9 cellular contexts compared by ENCODE assay signal in the genomic region with DNA sequence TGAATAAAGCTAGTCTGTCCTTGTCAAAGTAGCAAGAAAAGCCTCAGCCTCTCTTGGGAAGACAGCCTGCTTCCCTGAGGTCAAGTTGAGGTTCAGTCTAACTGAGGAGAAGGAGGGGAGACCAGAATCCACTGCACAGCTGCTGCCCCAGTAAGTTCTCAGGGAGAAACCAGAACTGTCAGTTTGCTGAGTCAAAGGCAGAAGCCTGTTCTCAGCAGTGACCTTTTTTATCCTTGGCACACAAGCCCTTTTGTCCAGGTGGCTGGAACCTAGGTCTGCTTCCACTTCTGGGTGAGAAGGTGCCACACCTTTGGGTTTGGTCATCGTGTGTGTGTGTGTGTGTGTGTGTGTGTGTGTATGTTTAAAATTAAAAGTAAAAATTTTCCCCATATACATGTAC. TPM values are rescaled to one million over a fixed set of nuclear protein-coding genes. Genes with fewer than 3 reads are reported as not detected.
A peak's percentile ranks its signal among the peaks of the same experiment; 100 is the strongest.
DNase-seq lines count a peak whose midpoint lies in the region; ATAC-seq and TF ChIP-seq lines count a peak whose summit lies in the region.
"Had no signal": no experiment of that assay in that cellular context is flagged by ENCODE, and none has a peak within 500 bp of the region (broad histone marks: within the 10 kb centered on the region; RNA-seq: fewer than 3 reads in every experiment).

No MANE protein-coding gene starts in this region.

- H3K27me3 ChIP-seq in IMR-90 (ENCODE audit: control insufficient read depth, insufficient read depth, low read length), result no peaks in the 10 kb centered on the region

- no peak overlapping the region for H3K4me3 ChIP-seq in IMR-90 (ENCODE audit: insufficient read depth, low read depth, low read length)

- no peak for TF ChIP-seq CTCF in IMR-90 (conservative IDR thresholded peaks at IDR 0.05; ENCODE audit: low read depth, low read length)

- no peak overlapping the region for H2BK5ac ChIP-seq in IMR-90 (ENCODE audit: low read depth, low read length, poor library complexity, severe bottlenecking)

- H3K4ac ChIP-seq in IMR-90 (ENCODE audit: low read depth, low read length), result peak overlapping the region; percentile 57; the same call in 1 of the 2 replicates

- H3K9me3 Mint-ChIP-seq in activated CD8-positive, alpha-beta memory T cell treated with anti-CD3 and anti-CD28 coated beads, Interleukin-2, amount 10 ng/mL, durations not matched to agents 7 days and 5 days (ENCODE audit: low read depth), result no peaks in the 10 kb centered on the region
- H3K9me3 Mint-ChIP-seq in stimulated activated naive CD8-positive, alpha-beta T cell treated with anti-CD3 and anti-CD28 coated beads, Interleukin-15, amount 100 ng/mL, for 72 hours, result no peaks in the 10 kb centered on the region

- no peak overlapping the region for H2AFZ ChIP-seq in IMR-90 (replicated peaks; ENCODE audit: low read length, poor library complexity)

- no peak overlapping the region; the same call in 1 of the 2 replicates for H4K91ac ChIP-seq in IMR-90 (ENCODE audit: insufficient read depth, low read depth, low read length)

- no peak overlapping the region for H3K27ac ChIP-seq in IMR-90 (ENCODE audit: insufficient read depth, low read length)

- H3K4me1 ChIP-seq in IMR-90 (ENCODE audit: control insufficient read depth, insufficient read depth, low read length), result peaks cover 27% of the 10 kb centered on the region

- no peak overlapping the region for H3K9ac ChIP-seq in IMR-90 (ENCODE audit: low read depth, low read length)

- POLR2A ChIA-PET in IMR-90 (lab: Charles Lee; ENCODE audit: unreplicated experiment), result no interaction called here

- H3K14ac ChIP-seq in IMR-90 (replicated peaks; ENCODE audit: low read depth, low read length), result peak overlapping the region; percentile 60; the same call in 1 of the 2 replicates

- no peaks in the 10 kb centered on the region for H3K9me3 ChIP-seq in IMR-90 (ENCODE audit: control insufficient read depth, insufficient read depth, low read length)

- ATAC-seq in activated CD8-positive, alpha-beta memory T cell treated with anti-CD3 and anti-CD28 coated beads, Interleukin-2, amount 10 ng/mL, durations not matched to agents 7 days and 5 days, result peak; percentile 8
- ATAC-seq in IMR-90 (ENCODE audit: low read depth), result no peak
- ATAC-seq in stimulated activated naive CD8-positive, alpha-beta T cell treated with anti-CD3 and anti-CD28 coated beads, Interleukin-15, amount 100 ng/mL, for 72 hours, result no peak
- ATAC-seq in GM18517 (IDR thresholded peaks at IDR 0.05; ENCODE audit: unreplicated experiment), result no peak

- no peak overlapping the region for H3K56ac ChIP-seq in IMR-90 (ENCODE audit: extremely low read depth, insufficient read depth, low read length)

- peak; percentile 64 for DNase-seq in activated CD8-positive, alpha-beta memory T cell treated with anti-CD3 and anti-CD28 coated beads, Interleukin-2, amount 10 ng/mL, durations not matched to agents 7 days and 5 days
- no peak for DNase-seq in activated CD8-positive, alpha-beta memory T cell treated with anti-CD3 and anti-CD28 coated beads, Interleukin-2, amount 50 U/mL, for 4 hours
- DNase-seq in IMR-90 (peak; percentile 70), cerebellum (ENCODE audit: low spot score) (peak; percentile 45), NCI-H187 (lab: John Stamatoyannopoulos, UW) (no peak), GOT3 (lab: John Stamatoyannopoulos, UW) (no peak)
- no peak for DNase-seq in stimulated activated naive CD8-positive, alpha-beta T cell treated with anti-CD3 and anti-CD28 coated beads, Interleukin-15, amount 100 ng/mL, for 72 hours
- DNase-seq: stimulated activated CD4-positive, alpha-beta T cell treated with anti-CD3 and anti-CD28 coated beads, Interleukin-1b, Interleukin-23, amount 100 ng/mL, for 48 hours had no signal

- H3K18ac ChIP-seq in IMR-90 (ENCODE audit: low read depth, low read length), result no peak overlapping the region

- peak overlapping the region; percentile 77; the same call in 1 of the 2 replicates for H3K23ac ChIP-seq in IMR-90 (ENCODE audit: low read depth, low read length)

- H4K5ac ChIP-seq in IMR-90 (ENCODE audit: low read depth, low read length), result no peak overlapping the region

- dilution Hi-C loops in IMR-90 (cut with HindIII; ENCODE audit: low sequenced_read_pairs, unreplicated experiment), result no loop called here

- no peak for TF ChIP-seq RAD21 in IMR-90 (IDR thresholded peaks at IDR 0.05; ENCODE audit: low read length)

- in situ Hi-C loops in IMR-90 (cut with MboI; ENCODE audit: low sequenced_read_pairs), result no loop called here

- no peak for TF ChIP-seq POLR2A in IMR-90 (IDR thresholded peaks at IDR 0.05; ENCODE audit: low read depth, low read length)

- H2BK15ac ChIP-seq in IMR-90 (ENCODE audit: low read depth, low read length), result peak overlapping the region; percentile 41; the same call in 1 of the 3 replicates

- peaks cover 48% of the 10 kb centered on the region for H4K20me1 ChIP-seq in IMR-90 (ENCODE audit: insufficient read depth, low read length)

- H3K4me1 Mint-ChIP-seq in activated CD8-positive, alpha-beta memory T cell treated with anti-CD3 and anti-CD28 coated beads, Interleukin-2, amount 10 ng/mL, durations not matched to agents 7 days and 5 days, result peaks cover 90% of the 10 kb centered on the region
- peaks cover 96% of the 10 kb centered on the region for H3K4me1 Mint-ChIP-seq in stimulated activated naive CD8-positive, alpha-beta T cell treated with anti-CD3 and anti-CD28 coated beads, Interleukin-15, amount 100 ng/mL, for 72 hours

- no peak overlapping the region for H3K4me2 ChIP-seq in IMR-90 (ENCODE audit: low read depth, low read length)

- H3K79me1 ChIP-seq in IMR-90 (ENCODE audit: low read depth in 1 of 2, low read length in 2 of 2), result peaks cover 37 to 91% of the 10 kb centered on the region in 2 experiments

- BruUV-seq in IMR-90 (replicated peaks; lab: Mats Ljungman, UMichigan), result no TSS peak

- H2AK5ac ChIP-seq in IMR-90 (ENCODE audit: low read depth, low read length), result 0 out of 2 replicates have a peak overlapping the region, but pooled peaks have one; percentile 29

- intact Hi-C loops in IMR-90 (cut with micrococcal nuclease), result no loop called here

- no peaks in the 10 kb centered on the region for H3K36me3 ChIP-seq in IMR-90 (ENCODE audit: control insufficient read depth, insufficient read depth, low read length)

- H2AK9ac ChIP-seq in IMR-90 (replicated peaks; ENCODE audit: low read depth, low read length, poor library complexity), result no peak overlapping the region

- H3K9me1 ChIP-seq in IMR-90 (ENCODE audit: insufficient read depth, low read length), result peaks cover 46% of the 10 kb centered on the region

- H3K36me3 Mint-ChIP-seq in activated CD8-positive, alpha-beta memory T cell treated with anti-CD3 and anti-CD28 coated beads, Interleukin-2, amount 10 ng/mL, durations not matched to agents 7 days and 5 days, result peaks cover 33% of the 10 kb centered on the region

- WGBS in IMR-90 (ENCODE audit: extremely low coverage in 2 of 2, insufficient read length in 1 of 2), 2 experiments, result no CpG with 5 or more reads among the region's 1 CpG

- H2BK120ac ChIP-seq in IMR-90 (ENCODE audit: low read depth, low read length), result no peak overlapping the region; the same call in 1 of the 2 replicates

- H3K27me3 Mint-ChIP-seq in activated CD8-positive, alpha-beta memory T cell treated with anti-CD3 and anti-CD28 coated beads, Interleukin-2, amount 10 ng/mL, durations not matched to agents 7 days and 5 days, result no peaks in the 10 kb centered on the region
- no peaks in the 10 kb centered on the region for H3K27me3 Mint-ChIP-seq in stimulated activated naive CD8-positive, alpha-beta T cell treated with anti-CD3 and anti-CD28 coated beads, Interleukin-15, amount 100 ng/mL, for 72 hours

- H2BK20ac ChIP-seq in IMR-90 (ENCODE audit: low read depth, low read length), result peak overlapping the region; percentile 82

- H3K27ac Mint-ChIP-seq in activated CD8-positive, alpha-beta memory T cell treated with anti-CD3 and anti-CD28 coated beads, Interleukin-2, amount 10 ng/mL, durations not matched to agents 7 days and 5 days, result peak overlapping the region; percentile 96
- H3K27ac Mint-ChIP-seq in stimulated activated naive CD8-positive, alpha-beta T cell treated with anti-CD3 and anti-CD28 coated beads, Interleukin-15, amount 100 ng/mL, for 72 hours, result peak overlapping the region in 1 of 2 donors; percentile 63

- peak overlapping the region; percentile 51 for H3K4me3 Mint-ChIP-seq in activated CD8-positive, alpha-beta memory T cell treated with anti-CD3 and anti-CD28 coated beads, Interleukin-2, amount 10 ng/mL, durations not matched to agents 7 days and 5 days
- peak overlapping the region; percentile 70 to 73 for H3K4me3 Mint-ChIP-seq in stimulated activated naive CD8-positive, alpha-beta T cell treated with anti-CD3 and anti-CD28 coated beads, Interleukin-15, amount 100 ng/mL, for 72 hours

- CTCF ChIA-PET in activated CD8-positive, alpha-beta memory T cell treated with anti-CD3 and anti-CD28 coated beads, Interleukin-2, amount 10 ng/mL, durations not matched to agents 7 days and 5 days (lab: Charles Lee), result interaction anchor here (1.1 to 3.1 kb wide), 3 partner anchors 12 to 46 kb away, joined by 5 to 24 read pairs (median 5); no protein-coding TSS in a partner anchor
- CTCF ChIA-PET in IMR-90 (lab: Yijun Ruan, JAX), result interaction anchor here (0.6 kb wide), 1 partner anchor 18 kb away, joined by 3 read pairs; no protein-coding TSS in a partner anchor

- no peak overlapping the region for H4K8ac ChIP-seq in IMR-90 (ENCODE audit: low read depth in 2 of 2, low read length in 2 of 2)

TF ChIP-seq in IMR-90, 13 proteins besides CTCF, POLR2A, EP300 and RAD21:
- TF ChIP-seq RCOR1 (IDR thresholded peaks at IDR 0.05; ENCODE audit: insufficient replicate concordance, low read length) (no peak), NFE2L2 (IDR thresholded peaks at IDR 0.05; ENCODE audit: low read depth, low read length) (0 out of 2 replicates have a peak, but pooled peaks have one; percentile 25), SMC3 (IDR thresholded peaks at IDR 0.05; ENCODE audit: low read depth, low read length) (no peak), FOS (IDR thresholded peaks at IDR 0.05; ENCODE audit: low read depth, low read length) (no peak)

RNA-seq across cellular contexts. Expression of a gene that starts 15.1 kb away (rescaled TPM):
- 100 to 1,000 TPM; 144 to 229 TPM for total RNA-seq in activated CD8-positive, alpha-beta memory T cell treated with anti-CD3 and anti-CD28 coated beads, Interleukin-2, amount 10 ng/mL, durations not matched to agents 7 days and 5 days
- total RNA-seq in IMR-90 (2012; rRNA removed) (22.8 and 27.1 TPM in 2 replicates), cerebellum (81.7 TPM)
- 14.5 and 16.5 TPM in 2 replicates for polyA plus RNA-seq in IMR-90 (2012; rRNA removed)
- 7.8 and 12.4 TPM in 2 replicates for polyA plus RNA-seq in IMR-90 (2012; cell fraction: cytosol; rRNA removed)
- 35.0 and 41.6 TPM in 2 replicates for polyA plus RNA-seq in IMR-90 (2012; cell fraction: nucleus; rRNA removed; ENCODE audit: low replicate concordance)

Comparison
In these comparisons a context has a peak if more than half of its experiments do, and no peak if none do; other contexts are left out.
1. DNase-seq: peak in activated CD8-positive, alpha-beta memory T cell treated with anti-CD3 and anti-CD28 coated beads, Interleukin-2, amount 10 ng/mL, durations not matched to agents 7 days and 5 days (single experiment), IMR-90 (single experiment) and cerebellum (single experiment); none in activated CD8-positive, alpha-beta memory T cell treated with anti-CD3 and anti-CD28 coated beads, Interleukin-2, amount 50 U/mL, for 4 hours (single experiment), stimulated activated naive CD8-positive, alpha-beta T cell treated with anti-CD3 and anti-CD28 coated beads, Interleukin-15, amount 100 ng/mL, for 72 hours (0 of 2), NCI-H187 (0 of 2) and GOT3 (single experiment).